Comparison of ENCODE assay signal across 27 cellular contexts in genomic region chr16:9713151-9713550, GRCh38.
"Had no signal": no experiment of that assay in that cellular context is flagged by ENCODE, and none has a peak within 500 bp of the region (broad histone marks: within the 10 kb centered on the region; RNA-seq: fewer than 3 reads in every experiment).

No MANE protein-coding gene starts in this region.

- H3K27ac ChIP-seq: esophagus squamous epithelium, heart right ventricle, ovary, psoas muscle, sigmoid colon, stomach, thyroid gland had no signal

- H3K36me3 Mint-ChIP-seq: memory B cell; mesothelial cell of epicardium; naive thymus-derived CD4-positive, alpha-beta T cell; stimulated activated effector memory CD8-positive, alpha-beta T cell treated with anti-CD3 and anti-CD28 coated beads, Interleukin-12 subunit alpha, Interleukin-12 subunit beta, amount 100 ng/mL, for 72 hours; type B pancreatic cell had no signal

- H3K36me3 ChIP-seq: esophagus squamous epithelium, heart right ventricle, ovary, sigmoid colon, stomach, thyroid gland had no signal

- H3K4me3 Mint-ChIP-seq: effector memory CD8-positive, alpha-beta T cell; memory B cell; mesothelial cell of epicardium; naive thymus-derived CD4-positive, alpha-beta T cell; nephron; stimulated activated effector memory CD8-positive, alpha-beta T cell treated with anti-CD3 and anti-CD28 coated beads, Interleukin-12 subunit alpha, Interleukin-12 subunit beta, amount 100 ng/mL, for 72 hours; type B pancreatic cell had no signal

- ATAC-seq: effector memory CD8-positive, alpha-beta T cell; left lobe of liver; naive thymus-derived CD4-positive, alpha-beta T cell; psoas muscle; stimulated activated effector memory CD8-positive, alpha-beta T cell treated with anti-CD3 and anti-CD28 coated beads, Interleukin-12 subunit alpha, Interleukin-12 subunit beta, amount 100 ng/mL, for 72 hours had no signal

- H3K27ac Mint-ChIP-seq: effector memory CD8-positive, alpha-beta T cell; memory B cell; mesothelial cell of epicardium; naive thymus-derived CD4-positive, alpha-beta T cell; nephron; stimulated activated effector memory CD8-positive, alpha-beta T cell treated with anti-CD3 and anti-CD28 coated beads, Interleukin-12 subunit alpha, Interleukin-12 subunit beta, amount 100 ng/mL, for 72 hours; type B pancreatic cell had no signal

- H3K9me3 Mint-ChIP-seq: nephron, type B pancreatic cell had no signal

- H3K27me3 Mint-ChIP-seq: effector memory CD8-positive, alpha-beta T cell had no signal

- DNase-seq: cortex of kidney; effector memory CD8-positive, alpha-beta T cell; erythroblast; esophagus squamous epithelium; foreskin melanocyte; glutamatergic neuron; heart right ventricle; hippocampal formation; naive thymus-derived CD4-positive, alpha-beta T cell; occipital lobe; ovary; posterior cingulate gyrus; psoas muscle; right cardiac atrium; sigmoid colon; stimulated activated CD4-positive, alpha-beta T cell treated with anti-CD3 and anti-CD28 coated beads, Interleukin-2, amount 100 ng/mL, for 24 hours; stimulated activated CD4-positive, alpha-beta T cell treated with anti-CD3 and anti-CD28 coated beads, Interleukin-4, amount 100 ng/mL, for 24 hours; stimulated activated naive CD4-positive, alpha-beta T cell treated with Interleukin-2 at 50 U/mL for 16 hours; stomach; thyroid gland had no signal

- H3K4me3 ChIP-seq: esophagus squamous epithelium, heart right ventricle, lung, ovary, psoas muscle, sigmoid colon, stomach, thyroid gland had no signal

- H3K9me3 ChIP-seq: esophagus squamous epithelium, ovary, psoas muscle, sigmoid colon, stomach, thyroid gland had no signal

- H3K4me1 Mint-ChIP-seq: memory B cell; mesothelial cell of epicardium; naive thymus-derived CD4-positive, alpha-beta T cell; nephron; stimulated activated effector memory CD8-positive, alpha-beta T cell treated with anti-CD3 and anti-CD28 coated beads, Interleukin-12 subunit alpha, Interleukin-12 subunit beta, amount 100 ng/mL, for 72 hours had no signal

- H3K4me1 ChIP-seq: esophagus squamous epithelium, heart right ventricle, psoas muscle, sigmoid colon, stomach, thyroid gland had no signal

- H3K27me3 ChIP-seq: esophagus squamous epithelium, ovary, sigmoid colon, stomach, thyroid gland had no signal
